Comparison of ENCODE assay signal across 1 cellular context in the genomic region with DNA sequence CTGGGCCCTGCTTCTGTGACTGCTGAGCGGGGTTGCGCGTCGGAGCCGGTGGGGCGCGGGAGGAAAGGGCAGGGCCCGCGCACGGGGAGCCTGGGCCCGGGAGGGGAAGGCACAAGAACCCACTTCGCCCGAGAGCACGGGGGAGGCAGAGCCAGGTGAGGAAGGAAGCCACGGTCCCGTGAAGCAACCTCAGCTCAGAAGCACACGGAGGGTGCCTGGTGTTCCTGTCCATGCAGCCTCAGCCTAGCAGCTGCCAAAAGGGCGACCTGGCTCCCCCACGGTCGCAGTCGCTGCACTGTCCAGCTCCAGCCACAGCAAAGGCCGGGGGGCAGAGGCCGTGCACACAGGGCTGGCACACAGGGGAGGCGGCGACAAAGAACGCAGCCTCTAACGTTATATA.
TF ChIP-seq lines count a peak whose summit lies in the region.

No MANE protein-coding gene starts in this region.

TF ChIP-seq in A549, 52 proteins besides CTCF, POLR2A, EP300 and RAD21:
- TF ChIP-seq, protein P1, sequence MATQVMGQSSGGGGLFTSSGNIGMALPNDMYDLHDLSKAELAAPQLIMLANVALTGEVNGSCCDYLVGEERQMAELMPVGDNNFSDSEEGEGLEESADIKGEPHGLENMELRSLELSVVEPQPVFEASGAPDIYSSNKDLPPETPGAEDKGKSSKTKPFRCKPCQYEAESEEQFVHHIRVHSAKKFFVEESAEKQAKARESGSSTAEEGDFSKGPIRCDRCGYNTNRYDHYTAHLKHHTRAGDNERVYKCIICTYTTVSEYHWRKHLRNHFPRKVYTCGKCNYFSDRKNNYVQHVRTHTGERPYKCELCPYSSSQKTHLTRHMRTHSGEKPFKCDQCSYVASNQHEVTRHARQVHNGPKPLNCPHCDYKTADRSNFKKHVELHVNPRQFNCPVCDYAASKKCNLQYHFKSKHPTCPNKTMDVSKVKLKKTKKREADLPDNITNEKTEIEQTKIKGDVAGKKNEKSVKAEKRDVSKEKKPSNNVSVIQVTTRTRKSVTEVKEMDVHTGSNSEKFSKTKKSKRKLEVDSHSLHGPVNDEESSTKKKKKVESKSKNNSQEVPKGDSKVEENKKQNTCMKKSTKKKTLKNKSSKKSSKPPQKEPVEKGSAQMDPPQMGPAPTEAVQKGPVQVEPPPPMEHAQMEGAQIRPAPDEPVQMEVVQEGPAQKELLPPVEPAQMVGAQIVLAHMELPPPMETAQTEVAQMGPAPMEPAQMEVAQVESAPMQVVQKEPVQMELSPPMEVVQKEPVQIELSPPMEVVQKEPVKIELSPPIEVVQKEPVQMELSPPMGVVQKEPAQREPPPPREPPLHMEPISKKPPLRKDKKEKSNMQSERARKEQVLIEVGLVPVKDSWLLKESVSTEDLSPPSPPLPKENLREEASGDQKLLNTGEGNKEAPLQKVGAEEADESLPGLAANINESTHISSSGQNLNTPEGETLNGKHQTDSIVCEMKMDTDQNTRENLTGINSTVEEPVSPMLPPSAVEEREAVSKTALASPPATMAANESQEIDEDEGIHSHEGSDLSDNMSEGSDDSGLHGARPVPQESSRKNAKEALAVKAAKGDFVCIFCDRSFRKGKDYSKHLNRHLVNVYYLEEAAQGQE (IDR thresholded peaks at IDR 0.05) = no peak
- no peak for TF ChIP-seq FOSB (CRISPR knock-in tag; IDR thresholded peaks at IDR 0.05)
- no peak for TF ChIP-seq EHF (CRISPR knock-in tag; IDR thresholded peaks at IDR 0.05)
- TF ChIP-seq HOXA7 (CRISPR knock-in tag; IDR thresholded peaks at IDR 0.05) = no peak
- TF ChIP-seq ZSCAN20 (CRISPR knock-in tag; IDR thresholded peaks at IDR 0.05) = no peak
- TF ChIP-seq ZNF302 (CRISPR knock-in tag; IDR thresholded peaks at IDR 0.05) = no peak
- TF ChIP-seq PHF8 (IDR thresholded peaks at IDR 0.05; ENCODE audit: borderline replicate concordance, low read depth) = no peak
- TF ChIP-seq, protein P2, sequence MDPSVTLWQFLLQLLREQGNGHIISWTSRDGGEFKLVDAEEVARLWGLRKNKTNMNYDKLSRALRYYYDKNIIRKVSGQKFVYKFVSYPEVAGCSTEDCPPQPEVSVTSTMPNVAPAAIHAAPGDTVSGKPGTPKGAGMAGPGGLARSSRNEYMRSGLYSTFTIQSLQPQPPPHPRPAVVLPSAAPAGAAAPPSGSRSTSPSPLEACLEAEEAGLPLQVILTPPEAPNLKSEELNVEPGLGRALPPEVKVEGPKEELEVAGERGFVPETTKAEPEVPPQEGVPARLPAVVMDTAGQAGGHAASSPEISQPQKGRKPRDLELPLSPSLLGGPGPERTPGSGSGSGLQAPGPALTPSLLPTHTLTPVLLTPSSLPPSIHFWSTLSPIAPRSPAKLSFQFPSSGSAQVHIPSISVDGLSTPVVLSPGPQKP (IDR thresholded peaks at IDR 0.05; ENCODE audit: low read depth, low read length) = no peak
- no peak for TF ChIP-seq NR3C1 (IDR thresholded peaks at IDR 0.05)
- TF ChIP-seq TFCP2L1 (CRISPR knock-in tag; IDR thresholded peaks at IDR 0.05) = no peak
- no peak for TF ChIP-seq POLR2AphosphoS2 (conservative IDR thresholded peaks at IDR 0.05; ENCODE audit: low read length)
- TF ChIP-seq, protein P3, sequence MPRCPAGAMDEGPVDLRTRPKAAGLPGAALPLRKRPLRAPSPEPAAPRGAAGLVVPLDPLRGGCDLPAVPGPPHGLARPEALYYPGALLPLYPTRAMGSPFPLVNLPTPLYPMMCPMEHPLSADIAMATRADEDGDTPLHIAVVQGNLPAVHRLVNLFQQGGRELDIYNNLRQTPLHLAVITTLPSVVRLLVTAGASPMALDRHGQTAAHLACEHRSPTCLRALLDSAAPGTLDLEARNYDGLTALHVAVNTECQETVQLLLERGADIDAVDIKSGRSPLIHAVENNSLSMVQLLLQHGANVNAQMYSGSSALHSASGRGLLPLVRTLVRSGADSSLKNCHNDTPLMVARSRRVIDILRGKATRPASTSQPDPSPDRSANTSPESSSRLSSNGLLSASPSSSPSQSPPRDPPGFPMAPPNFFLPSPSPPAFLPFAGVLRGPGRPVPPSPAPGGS (IDR thresholded peaks at IDR 0.05) = no peak
- no peak for TF ChIP-seq SMC3 (IDR thresholded peaks at IDR 0.05)
- no peak for TF ChIP-seq EHMT2 (IDR thresholded peaks at IDR 0.05; ENCODE audit: low read depth)
- TF ChIP-seq CBX2 (IDR thresholded peaks at IDR 0.05; ENCODE audit: borderline replicate concordance, low read depth) = no peak
- no peak for TF ChIP-seq FOSL2 (IDR thresholded peaks at IDR 0.05)
- no peak for TF ChIP-seq FOSL2 (CRISPR knock-in tag; IDR thresholded peaks at IDR 0.05)
- TF ChIP-seq KDM5A (IDR thresholded peaks at IDR 0.05) = no peak
- TF ChIP-seq CHD4 (IDR thresholded peaks at IDR 0.05; ENCODE audit: borderline replicate concordance) = no peak
- no peak for TF ChIP-seq CBX8 (IDR thresholded peaks at IDR 0.05)
- TF ChIP-seq, protein P4, sequence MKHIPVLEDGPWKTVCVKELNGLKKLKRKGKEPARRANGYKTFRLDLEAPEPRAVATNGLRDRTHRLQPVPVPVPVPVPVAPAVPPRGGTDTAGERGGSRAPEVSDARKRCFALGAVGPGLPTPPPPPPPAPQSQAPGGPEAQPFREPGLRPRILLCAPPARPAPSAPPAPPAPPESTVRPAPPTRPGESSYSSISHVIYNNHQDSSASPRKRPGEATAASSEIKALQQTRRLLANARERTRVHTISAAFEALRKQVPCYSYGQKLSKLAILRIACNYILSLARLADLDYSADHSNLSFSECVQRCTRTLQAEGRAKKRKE (CRISPR knock-in tag; IDR thresholded peaks at IDR 0.05; ENCODE audit: low read depth) = no peak
